Comparison of ENCODE assay signal across 9 cellular contexts in the genomic region with DNA sequence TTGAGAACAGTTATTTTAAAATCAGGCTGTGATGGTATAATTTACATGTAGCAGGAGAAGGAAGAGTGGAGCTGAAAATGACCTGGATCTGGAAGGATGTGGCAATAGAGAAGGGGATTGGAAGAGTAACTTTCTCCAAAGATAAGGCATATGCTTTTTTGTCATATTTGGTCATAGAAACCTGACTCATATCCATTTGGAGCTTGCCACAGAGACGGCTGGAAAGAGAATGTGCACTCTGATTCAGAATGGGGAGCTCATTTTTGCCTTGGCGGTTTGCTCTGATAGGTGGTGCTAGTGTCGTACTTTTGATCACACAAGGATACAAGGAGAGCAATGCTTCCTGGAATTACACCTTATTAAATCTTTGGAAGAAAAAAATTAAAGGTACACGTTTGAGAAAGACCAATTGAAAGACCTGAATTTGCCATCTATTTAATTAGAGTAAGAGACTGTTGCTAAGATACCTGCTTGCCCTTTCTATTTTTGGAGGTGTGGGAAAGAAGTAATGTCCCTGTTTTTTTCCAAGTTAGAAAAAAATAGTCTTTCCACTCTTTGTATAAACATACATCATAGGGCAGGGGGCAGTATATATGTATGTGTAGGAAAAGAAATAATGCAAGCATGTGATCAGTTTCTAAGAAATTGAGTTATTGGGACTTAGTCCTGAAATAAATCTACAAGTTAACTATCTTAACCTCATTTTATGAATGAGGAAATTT. TPM values are rescaled to one million over a fixed set of nuclear protein-coding genes. Genes with fewer than 3 reads are reported as not detected.
A peak's percentile ranks its signal among the peaks of the same experiment; 100 is the strongest.
DNase-seq lines count a peak whose midpoint lies in the region; ATAC-seq, FAIRE-seq and TF ChIP-seq lines count a peak whose summit lies in the region.
"Had no signal": no experiment of that assay in that cellular context is flagged by ENCODE, and none has a peak within 500 bp of the region (broad histone marks: within the 10 kb centered on the region; RNA-seq: fewer than 3 reads in every experiment).

No MANE protein-coding gene starts in this region.

- peak; percentile 60 for FAIRE-seq in H54 (lab: Jason Lieb, UNC)

- H3K4me2 ChIP-seq in hepatocyte = no peak overlapping the region

- peaks cover 11% of the 10 kb centered on the region for H3K79me2 ChIP-seq in hepatocyte

- no peaks in the 10 kb centered on the region for H3K27me3 ChIP-seq in hepatocyte

- POLR2A ChIA-PET in AG04449 (lab: Yijun Ruan, JAX) = interaction anchor here (0.6 kb wide), 1 partner anchor 151 kb away, joined by 3 read pairs; no protein-coding TSS in a partner anchor
- POLR2A ChIA-PET in GM10248 (lab: Yijun Ruan, JAX) = no interaction called here

- TF ChIP-seq POLR2A in H54 (IDR thresholded peaks at IDR 0.05; ENCODE audit: low read depth, low read length) = no peak

- peaks cover 3% of the 10 kb centered on the region for H4K20me1 ChIP-seq in hepatocyte (ENCODE audit: insufficient read depth, poor library complexity, severe bottlenecking)

- H3K4me1 ChIP-seq in hepatocyte (ENCODE audit: insufficient read depth) = no peaks in the 10 kb centered on the region

- no peaks in the 10 kb centered on the region for H3K9me2 ChIP-seq in hepatocyte (replicated peaks; ENCODE audit: insufficient read depth)

- TF ChIP-seq CTCF in AG04449 (IDR thresholded peaks at IDR 0.05; ENCODE audit: insufficient read depth, low read length, missing control alignments) (no peak), hepatocyte (IDR thresholded peaks at IDR 0.05; ENCODE audit: poor library complexity) (no peak), GM10248 (IDR thresholded peaks at IDR 0.05; ENCODE audit: control extremely low read depth, extremely low read depth, low read depth, missing control alignments) (no peak)

- no peak for ATAC-seq in GM19455 (IDR thresholded peaks at IDR 0.05; ENCODE audit: unreplicated experiment)

- H3K27ac ChIP-seq in hepatocyte = peak overlapping the region; percentile 8

- 73% methylated on average over 4 of the region's 4 CpGs for WGBS in hepatocyte (ENCODE audit: low lambda C conversion rate, missing lambda C conversion rate)

- H2AFZ ChIP-seq in hepatocyte = no peak overlapping the region

- no peaks in the 10 kb centered on the region for H3K9me3 ChIP-seq in hepatocyte (ENCODE audit: low read depth)

- CTCF ChIA-PET in AG04449 (lab: Yijun Ruan, JAX) (interaction anchor here (0.8 to 16.3 kb wide), 12 partner anchors 10 to 1384 kb away, joined by 3 to 242 read pairs (median 4); no protein-coding TSS in a partner anchor), GM10248 (lab: Yijun Ruan, JAX) (interaction anchor here (1.3 to 8.3 kb wide), 5 partner anchors 10 to 947 kb away, joined by 3 to 128 read pairs (median 6); a partner anchor contains a TSS)

- DNase-seq in AG04449 (ENCODE audit: low read depth, low spot score) (peak; percentile 66), H54 (ENCODE audit: insufficient read length, low spot score) (peak; percentile 61), amniotic stem cell (lab: John Stamatoyannopoulos, UW) (peak; percentile 46), hepatocyte (ENCODE audit: low spot score) (peak; percentile 12), NCI-H128 (lab: John Stamatoyannopoulos, UW; ENCODE audit: unreplicated experiment) (no peak), GM10248 (ENCODE audit: extremely low spot score) (no peak), activated gamma-delta T cell (lab: John Stamatoyannopoulos, UW) (no peak)
- DNase-seq: foreskin melanocyte had no signal

- H3K4me3 ChIP-seq in AG04449 (ENCODE audit: low read depth, low read length) (no peak overlapping the region), hepatocyte (no peak overlapping the region)

- H3K36me3 ChIP-seq in hepatocyte (replicated peaks; ENCODE audit: insufficient read depth, low read depth) = no peaks in the 10 kb centered on the region

RNA-seq across cellular contexts. Expression of a gene that starts 5.4 kb away (rescaled TPM):
- 4.7 and 6.4 TPM in 2 replicates for total RNA-seq in hepatocyte
- polyA plus RNA-seq in hepatocyte = 1.3 and 2.1 TPM in 2 replicates

RNA-seq across cellular contexts. Expression of a gene that starts 17.7 kb away (rescaled TPM):
- 10.2 and 16.2 TPM in 2 replicates for total RNA-seq in hepatocyte
- polyA plus RNA-seq in hepatocyte = 7.5 and 8.8 TPM in 2 replicates

Comparison
In these comparisons a context has a peak if more than half of its experiments do, and no peak if none do; other contexts are left out.
1. DNase-seq: peak in AG04449 (single experiment), H54 (single experiment), amniotic stem cell (single experiment) and hepatocyte (single experiment); none in NCI-H128 (single experiment), GM10248 (single experiment) and activated gamma-delta T cell (single experiment).